Comparison of ENCODE assay signal across 1 cellular context in the genomic region with DNA sequence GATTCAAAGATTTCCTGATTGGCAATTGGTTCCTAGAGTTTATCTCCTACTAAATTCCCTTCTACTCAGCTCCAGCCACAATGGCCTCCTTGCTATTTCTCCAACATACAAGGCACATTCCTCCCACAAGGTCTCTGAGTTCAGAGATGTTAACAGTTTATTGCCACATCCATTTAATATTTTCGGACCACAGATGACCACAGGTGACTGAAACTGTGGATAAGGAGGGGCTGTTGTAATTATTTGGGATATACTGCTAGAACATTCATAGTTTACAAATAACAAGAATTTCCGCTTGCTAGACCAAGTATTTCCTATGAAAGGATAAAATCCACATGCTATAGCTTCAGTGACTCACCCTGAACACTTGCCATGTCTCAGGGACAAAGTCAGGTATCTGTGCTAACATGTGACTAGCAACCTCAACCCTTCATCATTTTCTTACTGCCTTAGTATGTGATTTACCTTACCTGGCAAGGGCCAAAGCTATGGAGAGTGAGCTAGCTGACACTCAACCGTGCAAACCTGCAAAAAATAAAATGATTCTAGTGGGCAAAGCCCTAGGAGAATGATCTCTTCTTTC.
TF ChIP-seq lines count a peak whose summit lies in the region.

No MANE protein-coding gene starts in this region.

TF ChIP-seq in SK-N-SH treated with all-trans-retinoic acid at 6 μM for 48 hours, 23 proteins besides CTCF, POLR2A, EP300 and RAD21 (continued from another document):
- TF ChIP-seq, protein P1, sequence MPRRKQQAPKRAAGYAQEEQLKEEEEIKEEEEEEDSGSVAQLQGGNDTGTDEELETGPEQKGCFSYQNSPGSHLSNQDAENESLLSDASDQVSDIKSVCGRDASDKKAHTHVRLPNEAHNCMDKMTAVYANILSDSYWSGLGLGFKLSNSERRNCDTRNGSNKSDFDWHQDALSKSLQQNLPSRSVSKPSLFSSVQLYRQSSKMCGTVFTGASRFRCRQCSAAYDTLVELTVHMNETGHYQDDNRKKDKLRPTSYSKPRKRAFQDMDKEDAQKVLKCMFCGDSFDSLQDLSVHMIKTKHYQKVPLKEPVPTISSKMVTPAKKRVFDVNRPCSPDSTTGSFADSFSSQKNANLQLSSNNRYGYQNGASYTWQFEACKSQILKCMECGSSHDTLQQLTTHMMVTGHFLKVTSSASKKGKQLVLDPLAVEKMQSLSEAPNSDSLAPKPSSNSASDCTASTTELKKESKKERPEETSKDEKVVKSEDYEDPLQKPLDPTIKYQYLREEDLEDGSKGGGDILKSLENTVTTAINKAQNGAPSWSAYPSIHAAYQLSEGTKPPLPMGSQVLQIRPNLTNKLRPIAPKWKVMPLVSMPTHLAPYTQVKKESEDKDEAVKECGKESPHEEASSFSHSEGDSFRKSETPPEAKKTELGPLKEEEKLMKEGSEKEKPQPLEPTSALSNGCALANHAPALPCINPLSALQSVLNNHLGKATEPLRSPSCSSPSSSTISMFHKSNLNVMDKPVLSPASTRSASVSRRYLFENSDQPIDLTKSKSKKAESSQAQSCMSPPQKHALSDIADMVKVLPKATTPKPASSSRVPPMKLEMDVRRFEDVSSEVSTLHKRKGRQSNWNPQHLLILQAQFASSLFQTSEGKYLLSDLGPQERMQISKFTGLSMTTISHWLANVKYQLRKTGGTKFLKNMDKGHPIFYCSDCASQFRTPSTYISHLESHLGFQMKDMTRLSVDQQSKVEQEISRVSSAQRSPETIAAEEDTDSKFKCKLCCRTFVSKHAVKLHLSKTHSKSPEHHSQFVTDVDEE (CRISPR knock-in tag; IDR thresholded peaks at IDR 0.05): no peak
- TF ChIP-seq ESRRG (CRISPR knock-in tag; IDR thresholded peaks at IDR 0.05) (no peak), ZNF70 (CRISPR knock-in tag; IDR thresholded peaks at IDR 0.05) (no peak), ZC3H10 (CRISPR knock-in tag; IDR thresholded peaks at IDR 0.05) (no peak)
- TF ChIP-seq, protein P2, sequence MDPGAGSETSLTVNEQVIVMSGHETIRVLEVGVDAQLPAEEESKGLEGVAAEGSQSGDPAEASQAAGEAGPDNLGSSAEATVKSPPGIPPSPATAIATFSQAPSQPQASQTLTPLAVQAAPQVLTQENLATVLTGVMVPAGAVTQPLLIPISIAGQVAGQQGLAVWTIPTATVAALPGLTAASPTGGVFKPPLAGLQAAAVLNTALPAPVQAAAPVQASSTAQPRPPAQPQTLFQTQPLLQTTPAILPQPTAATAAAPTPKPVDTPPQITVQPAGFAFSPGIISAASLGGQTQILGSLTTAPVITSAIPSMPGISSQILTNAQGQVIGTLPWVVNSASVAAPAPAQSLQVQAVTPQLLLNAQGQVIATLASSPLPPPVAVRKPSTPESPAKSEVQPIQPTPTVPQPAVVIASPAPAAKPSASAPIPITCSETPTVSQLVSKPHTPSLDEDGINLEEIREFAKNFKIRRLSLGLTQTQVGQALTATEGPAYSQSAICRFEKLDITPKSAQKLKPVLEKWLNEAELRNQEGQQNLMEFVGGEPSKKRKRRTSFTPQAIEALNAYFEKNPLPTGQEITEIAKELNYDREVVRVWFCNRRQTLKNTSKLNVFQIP (CRISPR knock-in tag; IDR thresholded peaks at IDR 0.05; ENCODE audit: borderline replicate concordance, low read depth): no peak
